8 cellular contexts compared by ENCODE assay signal in the genomic region with DNA sequence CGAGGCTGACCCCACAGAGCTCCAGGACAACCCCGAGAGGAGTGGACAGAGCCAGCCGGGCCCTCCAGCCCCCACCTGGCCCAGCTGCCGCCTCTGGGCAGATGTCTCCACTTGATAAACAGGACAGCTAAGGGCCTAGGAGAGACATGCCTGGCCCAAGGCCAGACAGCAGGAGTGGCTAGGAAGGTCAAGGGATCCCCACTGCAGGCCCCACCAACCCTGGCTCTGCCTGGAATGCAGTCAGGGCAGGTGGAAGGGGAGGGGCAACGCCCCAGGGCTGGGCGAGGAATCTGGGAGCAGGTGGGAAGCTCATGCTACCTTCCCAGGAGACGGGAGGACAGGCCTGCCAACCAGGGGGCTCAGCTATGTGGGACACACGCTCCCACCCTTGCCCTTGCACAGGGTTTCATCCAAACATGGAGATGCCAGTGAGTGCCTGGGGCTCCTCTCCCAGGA. TPM values are rescaled to one million over a fixed set of nuclear protein-coding genes. Genes with fewer than 3 reads are reported as not detected.
DNase-seq lines count a peak whose midpoint lies in the region; ATAC-seq and TF ChIP-seq lines count a peak whose summit lies in the region.

No MANE protein-coding gene starts in this region.

- H3K9me3 ChIP-seq in prostate gland, result no peaks in the 10 kb centered on the region

- H3K27ac ChIP-seq in foreskin keratinocyte (peak overlapping the region; percentile 36), prostate gland (peak overlapping the region; percentile 61 to 70)

- peak; percentile 1 for ATAC-seq in foreskin keratinocyte
- ATAC-seq in GM21528 (IDR thresholded peaks at IDR 0.05; ENCODE audit: low FRiP score, unreplicated experiment), result no peak

- H3K4me1 ChIP-seq in foreskin keratinocyte, result peaks cover 45% of the 10 kb centered on the region
- peaks cover 46% of the 10 kb centered on the region for H3K4me1 ChIP-seq in prostate gland (replicated peaks)

- 35% methylated on average over 8 of the region's 8 CpGs for WGBS in prostate gland

- DNase-seq in GM12864 (ENCODE audit: low read depth), result no peak
- DNase-seq in RPMI7951 (ENCODE audit: low read depth), result peak; percentile 94
- peak in 1 of 2 donors; percentile 67 for DNase-seq in foreskin keratinocyte
- DNase-seq in prostate gland (ENCODE audit: low spot score), result no peak
- no peak for DNase-seq in NCI-H524 treated with DMSO at 0.1 percent for 48 hours (lab: John Stamatoyannopoulos, UW)
- no peak for DNase-seq in T-helper 9 cell
- no peak for DNase-seq in NCI-H1930 (lab: John Stamatoyannopoulos, UW)

- no peak for TF ChIP-seq POLR2A in prostate gland (IDR thresholded peaks at IDR 0.05)

- H3K4me3 ChIP-seq in GM12864 (ENCODE audit: low read depth, low read length) (peak overlapping the region; percentile 41), prostate gland (no peak overlapping the region)

- no peaks in the 10 kb centered on the region for H3K36me3 ChIP-seq in prostate gland

- intact Hi-C loops in prostate gland (cut with DNase I), result no loop called here

- no peak for TF ChIP-seq CTCF in GM12864 (IDR thresholded peaks at IDR 0.05; ENCODE audit: low read depth, low read length, missing control alignments)
- TF ChIP-seq CTCF in foreskin keratinocyte (conservative IDR thresholded peaks at IDR 0.05), result no peak
- TF ChIP-seq CTCF in prostate gland (IDR thresholded peaks at IDR 0.05), result no peak

- H3K27me3 ChIP-seq in foreskin keratinocyte (no peaks in the 10 kb centered on the region), prostate gland (replicated peaks; ENCODE audit: insufficient read depth) (no peaks in the 10 kb centered on the region)

RNA-seq across cellular contexts. Expression of a gene that starts 25.2 kb away (rescaled TPM):
- total RNA-seq in RPMI7951 (2014; rRNA removed; shearing (Covaris generic)), result 83.2 and 84.3 TPM in 2 replicates
- total RNA-seq in foreskin keratinocyte (71.9 and 74.2 TPM in 2 replicates), prostate gland (10 to 100 TPM; 35.4 to 54.7 TPM)
- 85.5 and 88.1 TPM in 2 replicates for polyA plus RNA-seq in foreskin keratinocyte

RNA-seq across cellular contexts. Expression of a gene that starts 27.2 kb away (rescaled TPM):
- total RNA-seq in RPMI7951 (2014; rRNA removed; shearing (Covaris generic)), result 12.9 and 16.8 TPM in 2 replicates
- total RNA-seq in foreskin keratinocyte (35.5 and 41.6 TPM in 2 replicates), prostate gland (10 to 100 TPM; 13.0 to 18.1 TPM)
- 24.7 and 29.6 TPM in 2 replicates for polyA plus RNA-seq in foreskin keratinocyte

RNA-seq across cellular contexts. Expression of a gene that starts 31.8 kb away (rescaled TPM):
- total RNA-seq in RPMI7951 (2014; rRNA removed; shearing (Covaris generic)), result 4.0 and 4.8 TPM in 2 replicates
- 10.0 and 10.9 TPM in 2 replicates for total RNA-seq in foreskin keratinocyte
- 15.2 and 15.5 TPM in 2 replicates for polyA plus RNA-seq in foreskin keratinocyte
- 10 to 100 TPM; 12.5 to 18.2 TPM for total RNA-seq in prostate gland

RNA-seq across cellular contexts. Expression of a gene that starts 36.6 kb away (rescaled TPM):
- 30.2 and 38.4 TPM in 2 replicates for total RNA-seq in RPMI7951 (2014; rRNA removed; shearing (Covaris generic))
- total RNA-seq in foreskin keratinocyte (65.5 and 76.1 TPM in 2 replicates), prostate gland (100 to 1,000 TPM in 1 of 2 donors, 10 to 100 TPM in 1; 47.9 to 107 TPM)
- polyA plus RNA-seq in foreskin keratinocyte, result 75.0 and 84.2 TPM in 2 replicates
